ENCODE assay signal across 1 cellular context in genomic region chr9:18799420-18799819, GRCh38.
TF ChIP-seq lines count a peak whose summit lies in the region.

No MANE protein-coding gene starts in this region.

TF ChIP-seq in GM23338, 12 proteins besides CTCF, POLR2A, EP300 and RAD21 (continued from another document):
- TF ChIP-seq ZNF462 (CRISPR knock-in tag; IDR thresholded peaks at IDR 0.05) (no peak), ZNF331 (CRISPR knock-in tag; IDR thresholded peaks at IDR 0.05; ENCODE audit: low read depth) (no peak), NANOG (IDR thresholded peaks at IDR 0.05; ENCODE audit: borderline replicate concordance) (no peak), EZH2 (IDR thresholded peaks at IDR 0.05; ENCODE audit: low read depth, unreplicated experiment) (no peak), STAT1 (IDR thresholded peaks at IDR 0.05; ENCODE audit: unreplicated experiment) (no peak), ETS1 (IDR thresholded peaks at IDR 0.05) (no peak), REST (IDR thresholded peaks at IDR 0.05; ENCODE audit: unreplicated experiment) (no peak), POLR2AphosphoS5 (IDR thresholded peaks at IDR 0.05; ENCODE audit: low read depth) (no peak), JUNB (IDR thresholded peaks at IDR 0.05; ENCODE audit: unreplicated experiment) (no peak), CREB1 (CRISPR knock-in tag; IDR thresholded peaks at IDR 0.05; ENCODE audit: low read depth) (no peak), EZH2phosphoT487 (IDR thresholded peaks at IDR 0.05; ENCODE audit: unreplicated experiment) (no peak)
